7 cellular contexts compared by ENCODE assay signal in the genomic region with DNA sequence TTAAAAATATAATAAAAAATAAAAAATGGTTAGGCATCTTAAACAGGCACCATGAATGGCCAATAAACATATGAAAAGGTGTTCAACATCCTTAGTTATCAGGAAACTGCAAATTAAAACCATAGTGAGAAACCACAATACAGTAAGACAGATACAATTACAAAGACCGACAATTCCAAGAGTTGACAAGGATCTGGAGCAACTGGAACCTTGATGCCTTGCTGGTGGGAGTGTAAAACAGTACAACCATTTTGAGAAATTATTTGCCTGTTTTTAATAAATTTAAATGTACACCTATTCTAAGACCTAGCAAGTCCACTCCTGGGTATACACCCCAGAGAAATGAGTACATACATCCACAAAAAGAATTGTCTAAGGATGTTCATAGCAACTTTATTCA. TPM values are rescaled to one million over a fixed set of nuclear protein-coding genes. Genes with fewer than 3 reads are reported as not detected.
"Had no signal": no experiment of that assay in that cellular context is flagged by ENCODE, and none has a peak within 500 bp of the region (broad histone marks: within the 10 kb centered on the region; RNA-seq: fewer than 3 reads in every experiment).

No MANE protein-coding gene starts in this region.

- H3K4me2 ChIP-seq: KMS-11 had no signal

- H3K27ac ChIP-seq: HL-60, KMS-11 had no signal

- DNase-seq: IMR-90, KBM-7, KG1 had no signal

- FAIRE-seq: HTR-8/SVneo had no signal

- H3K9ac ChIP-seq: KMS-11 had no signal

RNA-seq across cellular contexts. Expression of a gene that starts 49.1 kb away (rescaled TPM):
- polyA plus RNA-seq: IgD-negative memory B cell had no signal
